ENCODE assay signal across 26 cellular contexts in genomic region chr9:118975736-118976135, GRCh38.
"Had no signal": no experiment of that assay in that cellular context is flagged by ENCODE, and none has a peak within 500 bp of the region (broad histone marks: within the 10 kb centered on the region; RNA-seq: fewer than 3 reads in every experiment).

No MANE protein-coding gene starts in this region.

- H3K27ac ChIP-seq: ascending aorta, brain microvascular endothelial cell, cardiac muscle cell had no signal

- H3K36me3 Mint-ChIP-seq: activated CD8-positive, alpha-beta memory T cell treated with anti-CD3 and anti-CD28 coated beads, Interleukin-2, amount 10 ng/mL, durations not matched to agents 7 days and 5 days; activated naive CD4-positive, alpha-beta T cell treated with anti-CD3 and anti-CD28 coated beads, Interleukin-2, amount 50 U/mL, for 72 hours had no signal

- H3K27me3 Mint-ChIP-seq: activated CD8-positive, alpha-beta memory T cell treated with anti-CD3 and anti-CD28 coated beads, Interleukin-2, amount 10 ng/mL, durations not matched to agents 7 days and 5 days; activated naive CD8-positive, alpha-beta T cell treated with anti-CD3 and anti-CD28 coated beads, Interleukin-2, amount 50 U/mL, for 24 hours; activated T-cell treated with anti-CD3 and anti-CD28 coated beads, Interleukin-2, amount 50 U/mL, for 24 hours had no signal

- H3K4me3 Mint-ChIP-seq: activated CD8-positive, alpha-beta memory T cell treated with anti-CD3 and anti-CD28 coated beads, Interleukin-2, amount 10 ng/mL, durations not matched to agents 7 days and 5 days; activated naive CD8-positive, alpha-beta T cell treated with anti-CD3 and anti-CD28 coated beads, Interleukin-2, amount 50 U/mL, for 24 hours; activated T-cell treated with anti-CD3 and anti-CD28 coated beads, Interleukin-2, amount 50 U/mL, for 24 hours; activated T-helper 1 cell treated with anti-CD3 and anti-CD28 coated beads, Interleukin-12 subunit alpha, Interleukin-12 subunit beta, Interleukin-2, Interleukin-4 antibody, amounts not matched to agents 30 ng/mL and 10 ng/mL and 1 ng/mL, durations not matched to agents 14 hours and 24 hours and 36 hours; T-helper 1 cell treated with Interleukin-12 subunit alpha and Interleukin-12 subunit beta and Interleukin-4 antibody, amounts not matched to agents 30 μg/mL and 1 μg/mL, for 36 hours had no signal

- FAIRE-seq: colon had no signal

- ATAC-seq: activated CD8-positive, alpha-beta memory T cell treated with anti-CD3 and anti-CD28 coated beads, Interleukin-2, amount 10 ng/mL, durations not matched to agents 7 days and 5 days; activated naive CD4-positive, alpha-beta T cell treated with anti-CD3 and anti-CD28 coated beads, Interleukin-2, amount 50 U/mL, for 72 hours; activated naive CD8-positive, alpha-beta T cell treated with anti-CD3 and anti-CD28 coated beads, Interleukin-2, amount 50 U/mL, for 24 hours; PC-3 had no signal

- H3K36me3 ChIP-seq: ascending aorta, brain microvascular endothelial cell, cardiac muscle cell had no signal

- DNase-seq: activated CD4-positive, alpha-beta T cell treated with anti-CD3 and anti-CD28 coated beads for 48 hours; activated CD4-positive, alpha-beta T cell treated with anti-CD3 and anti-CD28 coated beads, Interleukin-2, amount 50 U/mL, for 48 hours; activated CD4-positive, CD25-positive, alpha-beta regulatory T cell treated with anti-CD3 and anti-CD28 coated beads, Interleukin-2, amount 50 U/mL, for 72 hours; activated CD8-positive, alpha-beta memory T cell treated with anti-CD3 and anti-CD28 coated beads, Interleukin-2, amount 10 ng/mL, durations not matched to agents 7 days and 5 days; activated effector memory CD4-positive, alpha-beta T cell treated with Interleukin-2 at 50 U/mL for 16 hours; activated naive CD4-positive, alpha-beta T cell treated with Interleukin-2 at 50 U/mL for 16 hours; activated naive CD8-positive, alpha-beta T cell treated with anti-CD3 and anti-CD28 coated beads, Interleukin-2, amount 50 U/mL, for 24 hours; activated T-cell treated with anti-CD3 and anti-CD28 coated beads, Interleukin-2, amount 50 U/mL, for 24 hours; amniotic stem cell; brain microvascular endothelial cell; cerebellar nuclear complex; MM.1S; NCI-H1105; NCI-H1436 treated with DMSO at 0.1 percent for 48 hours; NCI-H187 treated with DMSO at 0.1 percent for 48 hours; NCI-H2081 treated with DMSO at 0.1 percent for 48 hours; NCI-H345; NCI-H524; PC-3; SHP77 treated with DMSO at 0.1 percent for 48 hours had no signal

- H3K4me1 Mint-ChIP-seq: activated CD8-positive, alpha-beta memory T cell treated with anti-CD3 and anti-CD28 coated beads, Interleukin-2, amount 10 ng/mL, durations not matched to agents 7 days and 5 days; activated naive CD8-positive, alpha-beta T cell treated with anti-CD3 and anti-CD28 coated beads, Interleukin-2, amount 50 U/mL, for 24 hours had no signal

- H3K27ac Mint-ChIP-seq: activated CD8-positive, alpha-beta memory T cell treated with anti-CD3 and anti-CD28 coated beads, Interleukin-2, amount 10 ng/mL, durations not matched to agents 7 days and 5 days; activated naive CD4-positive, alpha-beta T cell treated with anti-CD3 and anti-CD28 coated beads, Interleukin-2, amount 50 U/mL, for 72 hours; activated naive CD8-positive, alpha-beta T cell treated with anti-CD3 and anti-CD28 coated beads, Interleukin-2, amount 50 U/mL, for 24 hours; activated T-cell treated with anti-CD3 and anti-CD28 coated beads, Interleukin-2, amount 50 U/mL, for 24 hours; activated T-helper 1 cell treated with anti-CD3 and anti-CD28 coated beads, Interleukin-12 subunit alpha, Interleukin-12 subunit beta, Interleukin-2, Interleukin-4 antibody, amounts not matched to agents 30 ng/mL and 10 ng/mL and 1 ng/mL, durations not matched to agents 14 hours and 24 hours and 36 hours; T-helper 1 cell treated with Interleukin-12 subunit alpha and Interleukin-12 subunit beta and Interleukin-4 antibody, amounts not matched to agents 30 μg/mL and 1 μg/mL, for 36 hours had no signal

- H3K4me3 ChIP-seq: ascending aorta, cardiac muscle cell had no signal

- H3K9me3 ChIP-seq: ascending aorta had no signal

- H3K27me3 ChIP-seq: ascending aorta, brain microvascular endothelial cell, cardiac muscle cell had no signal

- H3K4me1 ChIP-seq: ascending aorta had no signal
